25 cellular contexts compared by ENCODE assay signal in genomic region chr16:80717611-80718010, GRCh38.
"Had no signal": no experiment of that assay in that cellular context is flagged by ENCODE, and none has a peak within 500 bp of the region (broad histone marks: within the 10 kb centered on the region; RNA-seq: fewer than 3 reads in every experiment).

No MANE protein-coding gene starts in this region.

- H3K9ac ChIP-seq: KMS-11 had no signal

- ATAC-seq: activated CD8-positive, alpha-beta T cell treated with anti-CD3 and anti-CD28 coated beads, Interleukin-2, amount 10 ng/mL, durations not matched to agents 7 days and 5 days; activated naive CD4-positive, alpha-beta T cell treated with anti-CD3 and anti-CD28 coated beads, Interleukin-2, amount 50 U/mL, for 72 hours; activated naive CD8-positive, alpha-beta T cell treated with anti-CD3 and anti-CD28 coated beads, Interleukin-2, amount 50 U/mL, for 24 hours; SK-N-SH treated with all-trans-retinoic acid at 6 μM for 48 hours; WTC11 had no signal

- H3K36me3 ChIP-seq: ascending aorta, SJSA1 had no signal

- H3K4me2 ChIP-seq: KMS-11 had no signal

- H3K27me3 Mint-ChIP-seq: activated naive CD8-positive, alpha-beta T cell treated with anti-CD3 and anti-CD28 coated beads, Interleukin-2, amount 50 U/mL, for 24 hours; brain; central memory CD8-positive, alpha-beta T cell had no signal

- H3K36me3 Mint-ChIP-seq: brain had no signal

- H3K4me1 ChIP-seq: SJSA1 had no signal

- H3K27ac ChIP-seq: ascending aorta, KMS-11, SJSA1 had no signal

- H3K27me3 ChIP-seq: ascending aorta, SJSA1 had no signal

- H3K4me1 Mint-ChIP-seq: brain had no signal

- H3K4me3 Mint-ChIP-seq: activated CD8-positive, alpha-beta T cell treated with anti-CD3 and anti-CD28 coated beads, Interleukin-2, amount 10 ng/mL, durations not matched to agents 7 days and 5 days; activated naive CD8-positive, alpha-beta T cell treated with anti-CD3 and anti-CD28 coated beads, Interleukin-2, amount 50 U/mL, for 24 hours; brain; central memory CD8-positive, alpha-beta T cell; T-helper 2 cell treated with Interferon-gamma antibody and Interleukin-4, amounts not matched to agents 5 μg/mL and 100 μg/mL, for 36 hours; WTC11 had no signal

- DNase-seq: activated CD4-positive, alpha-beta T cell treated with anti-CD3 and anti-CD28 coated beads for 48 hours; activated CD4-positive, alpha-beta T cell treated with anti-CD3 and anti-CD28 coated beads, Interleukin-2, amount 50 U/mL, for 4 hours; activated CD4-positive, CD25-positive, alpha-beta regulatory T cell treated with anti-CD3 and anti-CD28 coated beads, Interleukin-2, amount 50 U/mL, for 72 hours; activated CD8-positive, alpha-beta memory T cell treated with anti-CD3 and anti-CD28 coated beads, Interleukin-2, amount 50 U/mL, for 48 hours; activated CD8-positive, alpha-beta T cell treated with anti-CD3 and anti-CD28 coated beads, Interleukin-2, amount 10 ng/mL, durations not matched to agents 7 days and 5 days; activated effector memory CD4-positive, alpha-beta T cell treated with anti-CD3 and anti-CD28 coated beads, Interleukin-2, amount 50 U/mL, for 16 hours; activated naive CD4-positive, alpha-beta T cell treated with Interleukin-2 at 50 U/mL for 16 hours; activated naive CD8-positive, alpha-beta T cell treated with anti-CD3 and anti-CD28 coated beads, Interleukin-2, amount 50 U/mL, for 24 hours; activated T-cell treated with anti-CD3 and anti-CD28 coated beads, Interleukin-2, amount 50 U/mL, for 1 hour; amniotic stem cell; NCI-H1092; NCI-H1417 treated with DMSO at 0.1 percent for 48 hours; NCI-H1694; NCI-H2029 treated with DMSO at 0.1 percent for 48 hours; NK-92 treated with Interleukin-12 subunit alpha and Interleukin-12 subunit beta, amount 100 ng/mL, for 24 hours; SW 1271 had no signal

- H3K4me3 ChIP-seq: ascending aorta, SJSA1 had no signal

- H3K27ac Mint-ChIP-seq: activated CD8-positive, alpha-beta T cell treated with anti-CD3 and anti-CD28 coated beads, Interleukin-2, amount 10 ng/mL, durations not matched to agents 7 days and 5 days; activated naive CD4-positive, alpha-beta T cell treated with anti-CD3 and anti-CD28 coated beads, Interleukin-2, amount 50 U/mL, for 72 hours; activated naive CD8-positive, alpha-beta T cell treated with anti-CD3 and anti-CD28 coated beads, Interleukin-2, amount 50 U/mL, for 24 hours; brain; T-helper 2 cell treated with Interferon-gamma antibody and Interleukin-4, amounts not matched to agents 5 μg/mL and 100 μg/mL, for 36 hours; WTC11 had no signal

- H3K9me3 Mint-ChIP-seq: activated naive CD4-positive, alpha-beta T cell treated with anti-CD3 and anti-CD28 coated beads, Interleukin-2, amount 50 U/mL, for 72 hours; activated naive CD8-positive, alpha-beta T cell treated with anti-CD3 and anti-CD28 coated beads, Interleukin-2, amount 50 U/mL, for 24 hours; central memory CD8-positive, alpha-beta T cell had no signal
